Comparison of ENCODE assay signal across 2 cellular contexts in genomic region chr1:242057745-242058115, GRCh38.
TF ChIP-seq lines count a peak whose summit lies in the region.

No MANE protein-coding gene starts in this region.

TF ChIP-seq in HEK293, 187 proteins besides CTCF, POLR2A, EP300 and RAD21:
- TF ChIP-seq OSR2 (tag by site-specific recombination; IDR thresholded peaks at IDR 0.05) (peak; percentile 59), GLIS1 (tag by site-specific recombination; IDR thresholded peaks at IDR 0.05) (0 out of 2 replicates have a peak, but pooled peaks have one; percentile 8), ZNF555 (tag by site-specific recombination; conservative IDR thresholded peaks at IDR 0.05) (no peak), ZBTB21 (tag by site-specific recombination; IDR thresholded peaks at IDR 0.05) (0 out of 2 replicates have a peak, but pooled peaks have one; percentile 34), ZNF266 (tag by site-specific recombination; IDR thresholded peaks at IDR 0.05; ENCODE audit: low read depth) (no peak), WT1 (tag by site-specific recombination; IDR thresholded peaks at IDR 0.05) (no peak), ZIC2 (tag by site-specific recombination; IDR thresholded peaks at IDR 0.05) (peak; percentile 83)
TF ChIP-seq in HEK293: peak in this region for 4.

TF ChIP-seq in H1, 55 proteins besides CTCF, POLR2A, EP300 and RAD21:
- TF ChIP-seq KDM5A (IDR thresholded peaks at IDR 0.05; ENCODE audit: low read length), result no peak
- TF ChIP-seq CBX5 (IDR thresholded peaks at IDR 0.05; ENCODE audit: low read depth, low read length), result no peak
- TF ChIP-seq TBP (IDR thresholded peaks at IDR 0.05; ENCODE audit: low read depth, low read length), result no peak
- no peak for TF ChIP-seq CEBPB (IDR thresholded peaks at IDR 0.05; ENCODE audit: low read depth, low read length)
- TF ChIP-seq NRF1 (IDR thresholded peaks at IDR 0.05; ENCODE audit: low read depth, low read length), result no peak
- no peak for TF ChIP-seq BRCA1 (IDR thresholded peaks at IDR 0.05; ENCODE audit: low read depth, low read length)
- no peak for TF ChIP-seq YY1 (IDR thresholded peaks at IDR 0.05; ENCODE audit: low read depth, low read length)
- no peak for TF ChIP-seq GABPA (IDR thresholded peaks at IDR 0.05; ENCODE audit: borderline replicate concordance, insufficient read depth, low read length)
- no peak for TF ChIP-seq SAP30 (IDR thresholded peaks at IDR 0.05; ENCODE audit: insufficient read depth, insufficient replicate concordance, low read length)
